ENCODE assay signal across 15 cellular contexts in the genomic region with DNA sequence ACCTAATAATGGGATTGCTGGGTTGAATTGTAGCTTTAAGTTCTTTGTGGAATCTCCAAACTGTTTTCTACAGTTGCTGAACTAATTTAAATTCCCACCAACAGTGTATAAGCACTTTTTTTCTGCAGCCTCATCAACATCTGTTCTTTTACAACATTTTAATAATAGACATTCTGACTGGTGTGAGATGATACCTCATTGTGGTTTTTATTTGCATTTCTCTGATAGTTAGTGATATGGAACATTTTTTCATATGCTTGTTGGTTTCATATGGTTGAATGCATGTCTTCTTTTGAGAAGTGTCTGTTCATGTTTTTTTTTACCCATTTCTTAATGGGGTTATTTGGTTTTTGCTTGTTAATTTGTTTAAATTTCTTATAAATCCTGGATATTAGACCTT.
"Had no signal": no experiment of that assay in that cellular context is flagged by ENCODE, and none has a peak within 500 bp of the region (broad histone marks: within the 10 kb centered on the region; RNA-seq: fewer than 3 reads in every experiment).

No MANE protein-coding gene starts in this region.

- H3K4me1 Mint-ChIP-seq: activated CD4-positive, alpha-beta T cell treated with anti-CD3 and anti-CD28 coated beads, Interleukin-2, amount 10 ng/mL, durations not matched to agents 7 days and 5 days; activated naive CD8-positive, alpha-beta T cell treated with anti-CD3 and anti-CD28 coated beads, Interleukin-2, amount 10 ng/mL, durations not matched to agents 7 days and 5 days; brain had no signal

- H3K36me3 Mint-ChIP-seq: activated naive CD8-positive, alpha-beta T cell treated with anti-CD3 and anti-CD28 coated beads, Interleukin-2, amount 10 ng/mL, durations not matched to agents 7 days and 5 days; brain had no signal

- H3K27ac Mint-ChIP-seq: activated CD4-positive, alpha-beta T cell treated with anti-CD3 and anti-CD28 coated beads, Interleukin-2, amount 10 ng/mL, durations not matched to agents 7 days and 5 days; activated naive CD8-positive, alpha-beta T cell treated with anti-CD3 and anti-CD28 coated beads, Interleukin-2, amount 10 ng/mL, durations not matched to agents 7 days and 5 days; activated T-helper 1 cell treated with anti-CD3 and anti-CD28 coated beads, Interleukin-12 subunit alpha, Interleukin-12 subunit beta, Interleukin-2, Interleukin-4 antibody, amounts not matched to agents 30 ng/mL and 10 ng/mL and 1 ng/mL, durations not matched to agents 14 hours and 24 hours and 36 hours; brain; natural killer cell treated with Interleukin-12 subunit alpha and Interleukin-12 subunit beta and Interleukin-15 and Interleukin-18, amount 100 ng/mL, for 72 hours had no signal

- ATAC-seq: natural killer cell treated with Interleukin-12 subunit alpha and Interleukin-12 subunit beta and Interleukin-15 and Interleukin-18, amount 100 ng/mL, for 72 hours had no signal

- H3K9me3 Mint-ChIP-seq: activated CD4-positive, alpha-beta T cell treated with anti-CD3 and anti-CD28 coated beads, Interleukin-2, amount 10 ng/mL, durations not matched to agents 7 days and 5 days had no signal

- H3K4me3 Mint-ChIP-seq: activated CD4-positive, alpha-beta T cell treated with anti-CD3 and anti-CD28 coated beads, Interleukin-2, amount 10 ng/mL, durations not matched to agents 7 days and 5 days; activated naive CD8-positive, alpha-beta T cell treated with anti-CD3 and anti-CD28 coated beads, Interleukin-2, amount 10 ng/mL, durations not matched to agents 7 days and 5 days; activated T-helper 1 cell treated with anti-CD3 and anti-CD28 coated beads, Interleukin-12 subunit alpha, Interleukin-12 subunit beta, Interleukin-2, Interleukin-4 antibody, amounts not matched to agents 30 ng/mL and 10 ng/mL and 1 ng/mL, durations not matched to agents 14 hours and 24 hours and 36 hours; brain; natural killer cell treated with Interleukin-12 subunit alpha and Interleukin-12 subunit beta and Interleukin-15 and Interleukin-18, amount 100 ng/mL, for 72 hours had no signal

- H3K27me3 Mint-ChIP-seq: activated CD4-positive, alpha-beta T cell treated with anti-CD3 and anti-CD28 coated beads, Interleukin-2, amount 10 ng/mL, durations not matched to agents 7 days and 5 days; activated naive CD8-positive, alpha-beta T cell treated with anti-CD3 and anti-CD28 coated beads, Interleukin-2, amount 10 ng/mL, durations not matched to agents 7 days and 5 days; natural killer cell treated with Interleukin-12 subunit alpha and Interleukin-12 subunit beta and Interleukin-15 and Interleukin-18, amount 100 ng/mL, for 72 hours had no signal

- DNase-seq: activated CD4-positive, alpha-beta T cell treated with anti-CD3 and anti-CD28 coated beads, Interleukin-2, amount 10 ng/mL, durations not matched to agents 7 days and 5 days; activated CD4-positive, CD25-positive, alpha-beta regulatory T cell; activated naive CD8-positive, alpha-beta T cell treated with anti-CD3 and anti-CD28 coated beads, Interleukin-2, amount 10 ng/mL, durations not matched to agents 7 days and 5 days; central memory CD4-positive, alpha-beta T cell; colonic mucosa; hypothalamus; left ventricle myocardium inferior; mesenchymal stem cell; stimulated activated CD4-positive, alpha-beta T cell treated with anti-CD3 and anti-CD28 coated beads, Interleukin-1b, Interleukin-23, amount 100 ng/mL, for 48 hours; stomach; testis; upper lobe of left lung had no signal
